26 cellular contexts compared by ENCODE assay signal in the genomic region with DNA sequence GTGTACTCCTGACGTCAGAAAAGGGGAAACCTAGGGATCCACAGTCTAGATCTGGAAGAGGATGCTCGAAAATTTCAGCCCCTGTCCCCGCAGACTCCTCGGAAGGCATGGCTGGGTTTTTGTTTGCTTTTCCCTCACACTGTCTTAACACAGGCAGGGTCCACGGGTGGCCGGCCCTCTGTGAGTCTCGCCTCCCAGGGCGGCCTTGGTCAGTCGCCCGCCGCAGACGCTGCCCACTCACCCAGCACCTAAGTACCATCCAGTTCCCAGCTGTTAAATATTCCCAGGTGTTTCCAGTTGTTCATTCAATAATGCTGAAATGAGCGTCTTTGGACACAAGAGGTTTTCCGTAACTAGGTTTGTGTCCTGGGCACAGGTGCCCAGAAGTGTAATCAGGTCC.
DNase-seq lines count a peak whose midpoint lies in the region; ATAC-seq and TF ChIP-seq lines count a peak whose summit lies in the region.
"Had no signal": no experiment of that assay in that cellular context is flagged by ENCODE, and none has a peak within 500 bp of the region (broad histone marks: within the 10 kb centered on the region; RNA-seq: fewer than 3 reads in every experiment).

No MANE protein-coding gene starts in this region.

- no peak for ATAC-seq in body of pancreas
- ATAC-seq in HG03439 (IDR thresholded peaks at IDR 0.05; ENCODE audit: unreplicated experiment), result no peak
- no peak for ATAC-seq in GM18873 (IDR thresholded peaks at IDR 0.05; ENCODE audit: low FRiP score, unreplicated experiment)
- ATAC-seq: PC-3, Right ventricle myocardium inferior had no signal

- no peak for TF ChIP-seq CTCF in neural crest cell (conservative IDR thresholded peaks at IDR 0.05)
- no peak for TF ChIP-seq CTCF in thyroid gland (IDR thresholded peaks at IDR 0.05)
- TF ChIP-seq CTCF in body of pancreas (IDR thresholded peaks at IDR 0.05), result no peak

- H3K4me3 ChIP-seq in thyroid gland (replicated peaks in 1 of 3) (no peak overlapping the region), body of pancreas (no peak overlapping the region)
- H3K4me3 ChIP-seq: MG63, SJSA1 had no signal

- no peaks in the 10 kb centered on the region for H3K27me3 ChIP-seq in thyroid gland
- no peaks in the 10 kb centered on the region for H3K27me3 ChIP-seq in body of pancreas
- H3K27me3 ChIP-seq: BE2C, MG63, SJSA1 had no signal

- H3K27ac ChIP-seq in caudate nucleus (ENCODE audit: low read depth, low read length), result peak overlapping the region; percentile 84
- no peak overlapping the region for H3K27ac ChIP-seq in thyroid gland
- no peak overlapping the region for H3K27ac ChIP-seq in body of pancreas
- H3K27ac ChIP-seq: 22Rv1, SJSA1 had no signal

- no peak overlapping the region for H3K4me3 Mint-ChIP-seq in activated naive CD4-positive, alpha-beta T cell treated with anti-CD3 and anti-CD28 coated beads, Interleukin-2, amount 10 ng/mL, durations not matched to agents 7 days and 5 days
- no peak overlapping the region for H3K4me3 Mint-ChIP-seq in activated naive CD4-positive, alpha-beta T cell treated with anti-CD3 and anti-CD28 coated beads for 36 hours
- H3K4me3 Mint-ChIP-seq in neural crest cell, result no peak overlapping the region

- peak; percentile 16 for DNase-seq in activated naive CD4-positive, alpha-beta T cell treated with anti-CD3 and anti-CD28 coated beads, Interleukin-2, amount 10 ng/mL, durations not matched to agents 7 days and 5 days
- no peak for DNase-seq in activated naive CD4-positive, alpha-beta T cell treated with anti-CD3 and anti-CD28 coated beads for 36 hours
- DNase-seq in caudate nucleus (lab: John Stamatoyannopoulos, UW) (no peak), neural crest cell (ENCODE audit: low read depth, low spot score) (no peak), thyroid gland (peak; percentile 11 to 14), body of pancreas (no peak)
- DNase-seq: BE2C; Calu3; DMS79 treated with DMSO at 0.1 percent for 48 hours; GF-D8; H7; KG1; MG63; NCI-H1417; NCI-H1694; NCI-H2029 treated with DMSO at 0.1 percent for 48 hours; NCI-H446 treated with DMSO at 0.1 percent for 48 hours; NCI-H526; NCI-H82; NK-92 treated with Interleukin-12 subunit alpha and Interleukin-12 subunit beta, amount 100 ng/mL, for 24 hours; PC-3 had no signal

- TF ChIP-seq POLR2A in thyroid gland (IDR thresholded peaks at IDR 0.05), result no peak
- TF ChIP-seq POLR2A in body of pancreas (IDR thresholded peaks at IDR 0.05), result no peak

- H3K4me1 Mint-ChIP-seq in activated naive CD4-positive, alpha-beta T cell treated with anti-CD3 and anti-CD28 coated beads, Interleukin-2, amount 10 ng/mL, durations not matched to agents 7 days and 5 days, result peaks cover 4% of the 10 kb centered on the region
- no peaks in the 10 kb centered on the region for H3K4me1 Mint-ChIP-seq in activated naive CD4-positive, alpha-beta T cell treated with anti-CD3 and anti-CD28 coated beads for 36 hours (ENCODE audit: low read depth)
- H3K4me1 Mint-ChIP-seq in neural crest cell, result peaks cover 20% of the 10 kb centered on the region

- no peaks in the 10 kb centered on the region for H3K9me3 Mint-ChIP-seq in activated naive CD4-positive, alpha-beta T cell treated with anti-CD3 and anti-CD28 coated beads, Interleukin-2, amount 10 ng/mL, durations not matched to agents 7 days and 5 days
- no peaks in the 10 kb centered on the region for H3K9me3 Mint-ChIP-seq in activated naive CD4-positive, alpha-beta T cell treated with anti-CD3 and anti-CD28 coated beads for 36 hours
- H3K9me3 Mint-ChIP-seq in neural crest cell, result no peaks in the 10 kb centered on the region

- H3K27ac Mint-ChIP-seq in activated naive CD4-positive, alpha-beta T cell treated with anti-CD3 and anti-CD28 coated beads, Interleukin-2, amount 10 ng/mL, durations not matched to agents 7 days and 5 days, result no peak overlapping the region
- no peak overlapping the region for H3K27ac Mint-ChIP-seq in activated naive CD4-positive, alpha-beta T cell treated with anti-CD3 and anti-CD28 coated beads for 36 hours
- peak overlapping the region; percentile 46 for H3K27ac Mint-ChIP-seq in neural crest cell (ENCODE audit: unreplicated experiment)

- 65 to 69% methylated on average over 13 to 14 of the region's 14 CpGs for WGBS in thyroid gland, 2 donors
- WGBS in body of pancreas, 2 donors, result 68 to 70% methylated on average over 13 to 14 of the region's 14 CpGs

- intact Hi-C loops in activated naive CD4-positive, alpha-beta T cell treated with anti-CD3 and anti-CD28 coated beads for 36 hours (cut with micrococcal nuclease), result no loop called here
- intact Hi-C loops in thyroid gland (cut with DNase I) (loop anchor here (10.0 kb wide), 1 partner anchor 954 kb away; no protein-coding TSS in a partner anchor), body of pancreas (cut with DNase I) (no loop called here)

- no peaks in the 10 kb centered on the region for H3K4me1 ChIP-seq in thyroid gland
- no peaks in the 10 kb centered on the region for H3K4me1 ChIP-seq in body of pancreas
- H3K4me1 ChIP-seq: BE2C, SJSA1 had no signal

- H3K9me3 ChIP-seq in thyroid gland (no peaks in the 10 kb centered on the region), body of pancreas (no peaks in the 10 kb centered on the region)
- H3K9me3 ChIP-seq: BE2C, MG63, SJSA1 had no signal

- H3K36me3 ChIP-seq in thyroid gland (no peaks in the 10 kb centered on the region), body of pancreas (replicated peaks in 1 of 2; ENCODE audit: insufficient read depth in 1 of 2, low read depth in 2 of 2) (no peaks in the 10 kb centered on the region)
- H3K36me3 ChIP-seq: BE2C, MG63, SJSA1 had no signal

- peaks cover 23% of the 10 kb centered on the region for H3K27me3 Mint-ChIP-seq in activated naive CD4-positive, alpha-beta T cell treated with anti-CD3 and anti-CD28 coated beads, Interleukin-2, amount 10 ng/mL, durations not matched to agents 7 days and 5 days
- no peaks in the 10 kb centered on the region for H3K27me3 Mint-ChIP-seq in activated naive CD4-positive, alpha-beta T cell treated with anti-CD3 and anti-CD28 coated beads for 36 hours (ENCODE audit: low read depth)
- no peaks in the 10 kb centered on the region for H3K27me3 Mint-ChIP-seq in neural crest cell (ENCODE audit: low read depth)

- no peaks in the 10 kb centered on the region for H3K36me3 Mint-ChIP-seq in activated naive CD4-positive, alpha-beta T cell treated with anti-CD3 and anti-CD28 coated beads, Interleukin-2, amount 10 ng/mL, durations not matched to agents 7 days and 5 days
- H3K36me3 Mint-ChIP-seq in activated naive CD4-positive, alpha-beta T cell treated with anti-CD3 and anti-CD28 coated beads for 36 hours (ENCODE audit: low read depth), result no peaks in the 10 kb centered on the region
- H3K36me3 Mint-ChIP-seq in neural crest cell (ENCODE audit: low read depth), result no peaks in the 10 kb centered on the region

- CTCF ChIA-PET in activated naive CD4-positive, alpha-beta T cell treated with anti-CD3 and anti-CD28 coated beads, Interleukin-2, amount 10 ng/mL, durations not matched to agents 7 days and 5 days (lab: Charles Lee), result no interaction called here
- CTCF ChIA-PET in activated naive CD4-positive, alpha-beta T cell treated with anti-CD3 and anti-CD28 coated beads for 36 hours (lab: Charles Lee), result no interaction called here

Comparison
In these comparisons a context has a peak if more than half of its experiments do, and no peak if none do; other contexts are left out.
1. DNase-seq: peak in activated naive CD4-positive, alpha-beta T cell treated with anti-CD3 and anti-CD28 coated beads, Interleukin-2, amount 10 ng/mL, durations not matched to agents 7 days and 5 days (single experiment) and thyroid gland (2 of 2); none in activated naive CD4-positive, alpha-beta T cell treated with anti-CD3 and anti-CD28 coated beads for 36 hours (single experiment), caudate nucleus (0 of 61), neural crest cell (single experiment) and body of pancreas (0 of 4).